12 cellular contexts compared by ENCODE assay signal in the genomic region with DNA sequence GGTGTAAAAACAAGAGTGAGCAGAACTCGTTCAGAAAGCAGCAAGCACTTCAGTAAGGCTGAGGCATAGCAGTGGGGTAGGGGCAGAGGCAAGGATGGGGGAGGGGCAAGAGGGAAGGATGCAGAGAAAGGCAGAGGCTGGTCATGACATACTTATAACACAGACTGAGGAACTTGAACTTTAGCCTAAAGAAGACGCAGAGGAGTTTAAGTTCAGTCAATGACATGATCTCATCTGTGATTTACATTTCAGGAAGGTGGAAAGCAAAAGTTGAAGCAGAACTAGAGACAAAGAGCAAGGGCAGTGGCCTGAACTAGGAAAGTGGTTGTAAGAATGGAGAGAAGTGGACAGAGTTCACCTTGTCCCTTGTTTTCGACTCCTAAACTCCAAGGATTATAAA. TPM values are rescaled to one million over a fixed set of nuclear protein-coding genes. Genes with fewer than 3 reads are reported as not detected.
DNase-seq lines count a peak whose midpoint lies in the region; ATAC-seq and TF ChIP-seq lines count a peak whose summit lies in the region.
"Had no signal": no experiment of that assay in that cellular context is flagged by ENCODE, and none has a peak within 500 bp of the region (broad histone marks: within the 10 kb centered on the region; RNA-seq: fewer than 3 reads in every experiment).

No MANE protein-coding gene starts in this region.

- 0 out of 2 replicates have a peak, but pooled peaks cover 2% of the 10 kb centered on the region for H3K9me3 ChIP-seq in SJCRH30 (replicated peaks)

- peaks cover 32% of the 10 kb centered on the region; the same call in 1 of the 2 replicates for H3K79me2 ChIP-seq in KMS-11 (ENCODE audit: insufficient read depth, low read depth)
- H3K79me2 ChIP-seq: parathyroid adenoma had no signal

- H3K27ac ChIP-seq in KMS-11 (0 out of 2 replicates have a peak overlapping the region, but pooled peaks have one; percentile 8), SJCRH30 (no peak overlapping the region)
- H3K27ac ChIP-seq: parathyroid adenoma had no signal

- intact Hi-C loops in Right ventricle myocardium inferior (cut with DNase I): no loop called here

- no peak overlapping the region for H2AFZ ChIP-seq in KMS-11 (ENCODE audit: low read depth)
- H2AFZ ChIP-seq: parathyroid adenoma had no signal

- H3K4me2 ChIP-seq in KMS-11: peak overlapping the region; percentile 31; the same call in 1 of the 2 replicates

- H4K20me1 ChIP-seq in KMS-11 (ENCODE audit: insufficient read depth): no peaks in the 10 kb centered on the region

- H3K27me3 ChIP-seq in KMS-11 (ENCODE audit: insufficient read depth, low read depth): no peaks in the 10 kb centered on the region
- H3K27me3 ChIP-seq in SJCRH30: no peaks in the 10 kb centered on the region

- no peak overlapping the region for H3K9ac ChIP-seq in KMS-11
- H3K9ac ChIP-seq: parathyroid adenoma had no signal

- peak; percentile 29 for ATAC-seq in GM21447 (IDR thresholded peaks at IDR 0.05; ENCODE audit: unreplicated experiment)
- ATAC-seq in Right ventricle myocardium inferior: no peak
- ATAC-seq in stimulated activated naive CD8-positive, alpha-beta T cell treated with anti-CD3 and anti-CD28 coated beads, Interleukin-15, Interleukin-2, amounts not matched to agents 100 U/mL and 50 U/mL, for 24 hours: no peak

- H3K4me3 ChIP-seq in GM08714 (ENCODE audit: low read length) (peak overlapping the region; percentile 36; the same call in 1 of the 2 replicates), KMS-11 (IDR thresholded peaks at IDR 0.05; ENCODE audit: insufficient read depth, low read depth, low read length) (no peak overlapping the region), SJCRH30 (no peak overlapping the region)

- DNase-seq in kidney tubule cell (ENCODE audit: low spot score) (peak; percentile 73), Right ventricle myocardium inferior (ENCODE audit: missing footprints) (no peak), SJCRH30 (no peak)
- DNase-seq in activated CD4-positive, alpha-beta T cell treated with anti-CD3 and anti-CD28 coated beads, Interleukin-2, amount 50 U/mL, for 1 hour: no peak
- no peak for DNase-seq in stimulated activated naive CD8-positive, alpha-beta T cell treated with anti-CD3 and anti-CD28 coated beads, Interleukin-15, Interleukin-2, amounts not matched to agents 100 U/mL and 50 U/mL, for 24 hours
- DNase-seq: activated naive CD8-positive, alpha-beta T cell treated with anti-CD3 and anti-CD28 coated beads, Interleukin-2, amount 10 ng/mL, durations not matched to agents 7 days and 5 days; CD4-positive, alpha-beta T cell; NCI-H1105 treated with DMSO at 0.1 percent for 48 hours had no signal

- no peak for TF ChIP-seq CTCF in KMS-11 (conservative IDR thresholded peaks at IDR 0.05; ENCODE audit: low read depth, low read length)

- H3K36me3 ChIP-seq in KMS-11 (ENCODE audit: insufficient read depth) (no peaks in the 10 kb centered on the region), SJCRH30 (no peaks in the 10 kb centered on the region)

- H3K4me1 ChIP-seq in KMS-11 (ENCODE audit: low read depth, poor library complexity, severe bottlenecking) (peaks cover 62% of the 10 kb centered on the region), SJCRH30 (peaks cover 5% of the 10 kb centered on the region; the same call in 1 of the 2 replicates)

RNA-seq across cellular contexts. Expression of gene MACC1, which starts 15.8 kb away (rescaled TPM):
- total RNA-seq in Right ventricle myocardium inferior: 0.16 TPM
- total RNA-seq in SJCRH30 (2014; rRNA removed; shearing (Covaris generic)): 0.08 TPM in 2 replicates
